In genomic region chr10:48697821-48698764, GRCh38 we compare ENCODE assay signal across 18 cellular contexts. TPM values are rescaled to one million over a fixed set of nuclear protein-coding genes. Genes with fewer than 3 reads are reported as not detected.
A peak's percentile ranks its signal among the peaks of the same experiment; 100 is the strongest.
DNase-seq lines count a peak whose midpoint lies in the region; ATAC-seq and TF ChIP-seq lines count a peak whose summit lies in the region.
"Had no signal": no experiment of that assay in that cellular context is flagged by ENCODE, and none has a peak within 500 bp of the region (broad histone marks: within the 10 kb centered on the region; RNA-seq: fewer than 3 reads in every experiment).

No MANE protein-coding gene starts in this region.

- peak; percentile 15; the same call in 1 of the 2 replicates for TF ChIP-seq CTCF in PC-3 (conservative IDR thresholded peaks at IDR 0.05; ENCODE audit: low read depth, low read length)

- ATAC-seq in Right ventricle myocardium inferior (peak; percentile 66), PC-3 (no peak), HG02981 (IDR thresholded peaks at IDR 0.05; ENCODE audit: unreplicated experiment) (no peak)
- no peak for ATAC-seq in stimulated activated effector memory CD8-positive, alpha-beta T cell treated with anti-CD3 and anti-CD28 coated beads, Interleukin-12 subunit alpha, Interleukin-12 subunit beta, amount 100 ng/mL, for 72 hours
- ATAC-seq: Panc1 had no signal

- H3K4me1 ChIP-seq in PC-3 (ENCODE audit: insufficient read depth, low read length), result no peaks in the 10 kb centered on the region

- CTCF ChIA-PET in PC-3 (lab: Charles Lee), result no interaction called here

- no peaks in the 10 kb centered on the region for H3K79me2 ChIP-seq in PC-3 (ENCODE audit: low read length)

- H3K27me3 ChIP-seq in PC-3 (ENCODE audit: low read length), result peaks cover 94% of the 10 kb centered on the region
- H3K27me3 ChIP-seq: BLaER1 treated with 17β-estradiol and CSF1 and Interleukin-3, amounts not matched to agents 10 nM and 100 nM; MG63 had no signal

- no TSS peak for BruUV-seq in PC-3 (replicated peaks; lab: Mats Ljungman, UMichigan)

- no peak overlapping the region for H3K9ac ChIP-seq in PC-3 (ENCODE audit: low read length)
- H3K9ac ChIP-seq: BLaER1 treated with 17β-estradiol and CSF1 and Interleukin-3, amounts not matched to agents 10 nM and 100 nM had no signal

- H3K27ac Mint-ChIP-seq in stimulated activated effector memory CD8-positive, alpha-beta T cell treated with anti-CD3 and anti-CD28 coated beads, Interleukin-12 subunit alpha, Interleukin-12 subunit beta, amount 100 ng/mL, for 72 hours, result no peak overlapping the region

- no peak overlapping the region for H3K4me2 ChIP-seq in PC-3 (ENCODE audit: low read length)

- H3K4me1 Mint-ChIP-seq in stimulated activated effector memory CD8-positive, alpha-beta T cell treated with anti-CD3 and anti-CD28 coated beads, Interleukin-12 subunit alpha, Interleukin-12 subunit beta, amount 100 ng/mL, for 72 hours, result no peaks in the 10 kb centered on the region

- POLR2A ChIA-PET in PC-3 (lab: Charles Lee; ENCODE audit: unreplicated experiment), result no interaction called here

- H4K20me1 ChIP-seq in PC-3 (ENCODE audit: low read length), result no peaks in the 10 kb centered on the region

- no peak overlapping the region for H3K27ac ChIP-seq in PC-3 (ENCODE audit: low read length)
- H3K27ac ChIP-seq: 22Rv1; BLaER1 treated with 17β-estradiol and CSF1 and Interleukin-3, amounts not matched to agents 10 nM and 100 nM had no signal

- H3K36me3 ChIP-seq in PC-3 (ENCODE audit: low read depth, low read length), result no peaks in the 10 kb centered on the region
- H3K36me3 ChIP-seq: MG63 had no signal

- no peak for DNase-seq in Right ventricle myocardium inferior (ENCODE audit: missing footprints)
- no peak for DNase-seq in cardiac septum (ENCODE audit: low spot score)
- DNase-seq in PC-3, result no peak
- DNase-seq in islet precursor cell, result peak; percentile 37
- no peak for DNase-seq in posterior vena cava (ENCODE audit: low spot score)
- DNase-seq in NCI-H446 (lab: John Stamatoyannopoulos, UW), result no peak
- no peak for DNase-seq in stimulated activated effector memory CD8-positive, alpha-beta T cell treated with anti-CD3 and anti-CD28 coated beads, Interleukin-12 subunit alpha, Interleukin-12 subunit beta, amount 100 ng/mL, for 72 hours (ENCODE audit: low spot score in 2 of 2)
- DNase-seq: KG1, MG63, NCI-H1092 treated with DMSO at 0.1 percent for 48 hours, NCI-H1694, NCI-H2107, SHP77 treated with DMSO at 0.1 percent for 48 hours had no signal

- H3K4me3 ChIP-seq in PC-3 (ENCODE audit: low read length), result no peak overlapping the region
- H3K4me3 ChIP-seq: BLaER1 treated with 17β-estradiol and CSF1 and Interleukin-3, amounts not matched to agents 10 nM and 100 nM; MG63 had no signal

- no peaks in the 10 kb centered on the region for H3K9me3 ChIP-seq in PC-3 (ENCODE audit: low read length)
- H3K9me3 ChIP-seq: BLaER1 treated with 17β-estradiol and CSF1 and Interleukin-3, amounts not matched to agents 10 nM and 100 nM; MG63 had no signal

- H3F3A ChIP-seq in PC-3 (ENCODE audit: low read length, unreplicated experiment), result no peaks in the 10 kb centered on the region

- H3K9me2 ChIP-seq in PC-3 (replicated peaks; ENCODE audit: low read length), result no peaks in the 10 kb centered on the region

- no peak overlapping the region for H3K4me3 Mint-ChIP-seq in stimulated activated effector memory CD8-positive, alpha-beta T cell treated with anti-CD3 and anti-CD28 coated beads, Interleukin-12 subunit alpha, Interleukin-12 subunit beta, amount 100 ng/mL, for 72 hours

- H3K9me3 Mint-ChIP-seq in stimulated activated effector memory CD8-positive, alpha-beta T cell treated with anti-CD3 and anti-CD28 coated beads, Interleukin-12 subunit alpha, Interleukin-12 subunit beta, amount 100 ng/mL, for 72 hours, result no peaks in the 10 kb centered on the region

- no peaks in the 10 kb centered on the region for H3K36me3 Mint-ChIP-seq in stimulated activated effector memory CD8-positive, alpha-beta T cell treated with anti-CD3 and anti-CD28 coated beads, Interleukin-12 subunit alpha, Interleukin-12 subunit beta, amount 100 ng/mL, for 72 hours

- no peak overlapping the region for H2AFZ ChIP-seq in PC-3 (ENCODE audit: low read length)

- intact Hi-C loops in Right ventricle myocardium inferior (cut with DNase I), result no loop called here
- intact Hi-C loops in cardiac septum (cut with DNase I), result no loop called here
- intact Hi-C loops in PC-3 (cut with micrococcal nuclease), result no loop called here
- intact Hi-C loops in posterior vena cava (cut with DNase I), result no loop called here

RNA-seq across cellular contexts. Expression of gene WDFY4, which starts 13.4 kb away (rescaled TPM):
- 2.5 TPM for total RNA-seq in Right ventricle myocardium inferior
- total RNA-seq in cardiac septum, result 1.5 TPM
- total RNA-seq in PC-3 (2014; rRNA removed), result not detected in 2 replicates
- 10 to 100 TPM in 1 of 2 donors, 1 to 10 TPM in 1; 6.8 to 13.2 TPM for total RNA-seq in posterior vena cava
- total RNA-seq: H4 had no signal
